ENCODE assay signal across 1 cellular context in genomic region chr9:129888085-129888808, GRCh38.
TF ChIP-seq lines count a peak whose summit lies in the region.

No MANE protein-coding gene starts in this region.

TF ChIP-seq in K562, 482 proteins besides CTCF, POLR2A, EP300 and RAD21 (continued from another document and continues in another):
- no peak for TF ChIP-seq SMARCC2 (IDR thresholded peaks at IDR 0.05; ENCODE audit: low read depth)
- no peak for TF ChIP-seq TEAD2 (tag; IDR thresholded peaks at IDR 0.05)
- no peak for TF ChIP-seq ZNF518B (CRISPR knock-in tag; IDR thresholded peaks at IDR 0.05)
- peak; percentile 65 for TF ChIP-seq JUND (IDR thresholded peaks at IDR 0.05; ENCODE audit: borderline replicate concordance, low read depth, low read length)
- TF ChIP-seq JUND (tag; IDR thresholded peaks at IDR 0.05; ENCODE audit: borderline replicate concordance, low read depth, low read length), result no peak
- no peak for TF ChIP-seq XRCC3 (IDR thresholded peaks at IDR 0.05)
- TF ChIP-seq TFAM (CRISPR knock-in tag; conservative IDR thresholded peaks at IDR 0.05), result no peak
- peak; percentile 47; the same call in 1 of the 2 replicates for TF ChIP-seq NR4A1 (CRISPR knock-in tag; IDR thresholded peaks at IDR 0.05)
- no peak for TF ChIP-seq NR4A1 (tag; IDR thresholded peaks at IDR 0.05)
- no peak for TF ChIP-seq PURB (CRISPR knock-in tag; IDR thresholded peaks at IDR 0.05; ENCODE audit: low read depth)
- no peak for TF ChIP-seq U2AF2 (optimal IDR thresholded peaks at IDR 0.05; ENCODE audit: low read depth, low read length)
- TF ChIP-seq POLR2AphosphoS5 (IDR thresholded peaks at IDR 0.05; ENCODE audit: control insufficient read depth, insufficient read depth, low read depth, low read length), result no peak
- TF ChIP-seq NR3C1 (CRISPR knock-in tag; IDR thresholded peaks at IDR 0.05), result no peak
- no peak for TF ChIP-seq SOX6 (IDR thresholded peaks at IDR 0.05)
- no peak for TF ChIP-seq FOS (IDR thresholded peaks at IDR 0.05; ENCODE audit: extremely low read depth, insufficient read length)
- no peak for TF ChIP-seq ETV6 (IDR thresholded peaks at IDR 0.05; ENCODE audit: borderline replicate concordance in 1 of 2, low read depth in 2 of 2, low read length in 1 of 2)
- no peak for TF ChIP-seq ETV6 (CRISPR knock-in tag; IDR thresholded peaks at IDR 0.05; ENCODE audit: borderline replicate concordance)
- TF ChIP-seq SAP30 (IDR thresholded peaks at IDR 0.05; ENCODE audit: borderline replicate concordance, insufficient read depth, low read depth, low read length, poor library complexity, severe bottlenecking), result peak; percentile 34
- no peak for TF ChIP-seq JUN (IDR thresholded peaks at IDR 0.05; ENCODE audit: borderline replicate concordance, low read depth, low read length)
- no peak for TF ChIP-seq JUN (CRISPR knock-in tag; IDR thresholded peaks at IDR 0.05; ENCODE audit: borderline replicate concordance)
- no peak for TF ChIP-seq HMBOX1 (IDR thresholded peaks at IDR 0.05)
- no peak for TF ChIP-seq KLF1 (tag; IDR thresholded peaks at IDR 0.05)
- TF ChIP-seq NUFIP1 (IDR thresholded peaks at IDR 0.05; ENCODE audit: partially characterized antibody), result no peak
- no peak for TF ChIP-seq ZNF212 (CRISPR knock-in tag; IDR thresholded peaks at IDR 0.05)
- TF ChIP-seq ZNF311 (CRISPR knock-in tag; IDR thresholded peaks at IDR 0.05), result no peak
- TF ChIP-seq NELFE (IDR thresholded peaks at IDR 0.05; ENCODE audit: insufficient read depth, insufficient read length), result no peak
- no peak for TF ChIP-seq KDM1A (IDR thresholded peaks at IDR 0.05)
- TF ChIP-seq ZNF57 (CRISPR knock-in tag; IDR thresholded peaks at IDR 0.05), result no peak
- no peak for TF ChIP-seq DLX4 (CRISPR knock-in tag; IDR thresholded peaks at IDR 0.05)
- TF ChIP-seq FOXK1 (CRISPR knock-in tag; IDR thresholded peaks at IDR 0.05; ENCODE audit: borderline replicate concordance), result no peak
- no peak; the same call in 1 of the 2 replicates for TF ChIP-seq ZNF384 (IDR thresholded peaks at IDR 0.05; ENCODE audit: low read depth, low read length)
- TF ChIP-seq MITF (IDR thresholded peaks at IDR 0.05), result no peak
- no peak for TF ChIP-seq ZNF668 (CRISPR knock-in tag; IDR thresholded peaks at IDR 0.05)
- TF ChIP-seq MBD2 (IDR thresholded peaks at IDR 0.05; ENCODE audit: borderline replicate concordance, low read depth), result no peak
- TF ChIP-seq THRA (IDR thresholded peaks at IDR 0.05), result no peak
- no peak for TF ChIP-seq RBM34 (IDR thresholded peaks at IDR 0.05; ENCODE audit: borderline replicate concordance, insufficient read depth, low read length)
- TF ChIP-seq ZBED1 (IDR thresholded peaks at IDR 0.05), result no peak
- no peak for TF ChIP-seq ZFP1 (CRISPR knock-in tag; IDR thresholded peaks at IDR 0.05)
- no peak for TF ChIP-seq BCOR (IDR thresholded peaks at IDR 0.05)
- TF ChIP-seq CXXC5 (CRISPR knock-in tag; IDR thresholded peaks at IDR 0.05), result peak; percentile 43
- TF ChIP-seq RBM15 (IDR thresholded peaks at IDR 0.05; ENCODE audit: insufficient read depth, low read length), result no peak
- TF ChIP-seq BDP1 (IDR thresholded peaks at IDR 0.05; ENCODE audit: insufficient read depth, insufficient read length), result no peak
- TF ChIP-seq SPI1 (IDR thresholded peaks at IDR 0.05; ENCODE audit: borderline replicate concordance, low read depth, low read length), result peak; percentile 92
- no peak for TF ChIP-seq ZNF696 (CRISPR knock-in tag; conservative IDR thresholded peaks at IDR 0.05)
- no peak for TF ChIP-seq PTRF (tag; IDR thresholded peaks at IDR 0.05)
- TF ChIP-seq TSC22D4 (tag; IDR thresholded peaks at IDR 0.05), result no peak
- no peak for TF ChIP-seq PHTF2 (CRISPR knock-in tag; IDR thresholded peaks at IDR 0.05)
- no peak for TF ChIP-seq ZNF639 (CRISPR knock-in tag; conservative IDR thresholded peaks at IDR 0.05 in 1 of 2, IDR thresholded peaks at IDR 0.05 in 1 of 2)
- no peak for TF ChIP-seq ARHGAP35 (IDR thresholded peaks at IDR 0.05; ENCODE audit: partially characterized antibody)
- TF ChIP-seq MAFK (IDR thresholded peaks at IDR 0.05; ENCODE audit: low read length), result no peak; the same call in 1 of the 2 replicates
- no peak for TF ChIP-seq ARID4B (CRISPR knock-in tag; IDR thresholded peaks at IDR 0.05)
- no peak for TF ChIP-seq XRCC5 (IDR thresholded peaks at IDR 0.05; ENCODE audit: low read depth, low read length)
- no peak for TF ChIP-seq ZNF449 (CRISPR knock-in tag; IDR thresholded peaks at IDR 0.05)
- no peak for TF ChIP-seq C11orf30 (IDR thresholded peaks at IDR 0.05; ENCODE audit: low read depth)
- no peak for TF ChIP-seq CREB3L1 (IDR thresholded peaks at IDR 0.05; ENCODE audit: borderline replicate concordance, low read depth)
